25 cellular contexts compared by ENCODE assay signal in the genomic region with DNA sequence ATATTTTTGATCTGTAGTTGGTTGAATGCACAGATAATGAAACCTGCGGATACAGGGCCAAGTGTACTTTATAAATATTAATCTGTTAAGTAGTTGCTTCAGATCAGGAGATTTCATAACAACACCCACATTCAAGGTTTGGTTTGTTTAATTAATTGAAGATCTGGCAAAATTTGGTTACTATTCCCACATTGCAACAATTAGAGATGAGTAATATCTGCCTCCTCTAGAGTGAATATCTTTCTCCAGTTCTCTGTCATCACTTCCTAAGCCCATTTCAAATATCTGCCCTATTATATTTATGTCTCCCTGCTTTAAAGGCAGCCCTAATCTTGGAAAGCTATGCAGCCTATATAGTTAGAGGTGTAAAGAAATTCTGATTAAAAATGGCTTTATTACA.
"Had no signal": no experiment of that assay in that cellular context is flagged by ENCODE, and none has a peak within 500 bp of the region (broad histone marks: within the 10 kb centered on the region; RNA-seq: fewer than 3 reads in every experiment).

No MANE protein-coding gene starts in this region.

- H3K4me3 Mint-ChIP-seq: activated CD8-positive, alpha-beta T cell treated with anti-CD3 and anti-CD28 coated beads, Interleukin-2, amount 10 ng/mL, durations not matched to agents 7 days and 5 days; activated naive CD4-positive, alpha-beta T cell treated with anti-CD3 and anti-CD28 coated beads, Interleukin-2, amount 50 U/mL, for 24 hours; brain had no signal

- H3K4me1 Mint-ChIP-seq: brain had no signal

- H3K4me3 ChIP-seq: ascending aorta, K562 had no signal

- DNase-seq: activated CD4-positive, alpha-beta T cell treated with anti-CD3 and anti-CD28 coated beads for 4 hours; activated CD4-positive, alpha-beta T cell treated with anti-CD3 and anti-CD28 coated beads, Interleukin-2, amount 50 U/mL, for 4 hours; activated CD8-positive, alpha-beta memory T cell treated with anti-CD3 and anti-CD28 coated beads, Interleukin-2, amount 50 U/mL, for 48 hours; activated CD8-positive, alpha-beta T cell treated with anti-CD3 and anti-CD28 coated beads, Interleukin-2, amount 10 ng/mL, durations not matched to agents 7 days and 5 days; activated effector memory CD4-positive, alpha-beta T cell treated with Interleukin-2 at 50 U/mL for 16 hours; activated naive CD4-positive, alpha-beta T cell; activated T-cell treated with anti-CD3 and anti-CD28 coated beads, Interleukin-2, amount 50 U/mL, for 1 hour; amniotic stem cell; Kasumi-1; NCI-H1048; NCI-H146; NCI-H187 treated with DMSO at 0.1 percent for 48 hours; NCI-H2081 treated with DMSO at 0.1 percent for 48 hours; NCI-H2227 treated with DMSO at 0.1 percent for 48 hours; NCI-H510A; NCI-H526 treated with DMSO at 0.1 percent for 48 hours; NCI-H82; SIG-M5; T-helper 2 cell; T1000 had no signal

- H3K27ac Mint-ChIP-seq: activated CD8-positive, alpha-beta T cell treated with anti-CD3 and anti-CD28 coated beads, Interleukin-2, amount 10 ng/mL, durations not matched to agents 7 days and 5 days; activated naive CD4-positive, alpha-beta T cell treated with anti-CD3 and anti-CD28 coated beads, Interleukin-2, amount 50 U/mL, for 24 hours; brain had no signal

- H3K27me3 Mint-ChIP-seq: activated naive CD4-positive, alpha-beta T cell treated with anti-CD3 and anti-CD28 coated beads, Interleukin-2, amount 50 U/mL, for 24 hours; brain had no signal

- H3K9me3 ChIP-seq: ascending aorta had no signal

- ATAC-seq: activated CD8-positive, alpha-beta T cell treated with anti-CD3 and anti-CD28 coated beads, Interleukin-2, amount 10 ng/mL, durations not matched to agents 7 days and 5 days; K562 had no signal

- H3K27ac ChIP-seq: ascending aorta, VCaP had no signal

- H3K4me1 ChIP-seq: ascending aorta had no signal

- H3K9me3 Mint-ChIP-seq: activated naive CD4-positive, alpha-beta T cell treated with anti-CD3 and anti-CD28 coated beads, Interleukin-2, amount 50 U/mL, for 24 hours; brain had no signal

- H3K27me3 ChIP-seq: ascending aorta had no signal
